In genomic region chr7:87507446-87507845, GRCh38 we compare ENCODE assay signal across 17 cellular contexts. TPM values are rescaled to one million over a fixed set of nuclear protein-coding genes. Genes with fewer than 3 reads are reported as not detected.
A peak's percentile ranks its signal among the peaks of the same experiment; 100 is the strongest.
DNase-seq lines count a peak whose midpoint lies in the region; ATAC-seq and TF ChIP-seq lines count a peak whose summit lies in the region.
"Had no signal": no experiment of that assay in that cellular context is flagged by ENCODE, and none has a peak within 500 bp of the region (broad histone marks: within the 10 kb centered on the region; RNA-seq: fewer than 3 reads in every experiment).

No MANE protein-coding gene starts in this region.

- H3K4me1 ChIP-seq in IMR-90 (ENCODE audit: control insufficient read depth, insufficient read depth, low read length) = peaks cover 3% of the 10 kb centered on the region; the same call in 1 of the 2 replicates

- H2AK9ac ChIP-seq in IMR-90 (replicated peaks; ENCODE audit: low read depth, low read length, poor library complexity) = no peak overlapping the region

- H3K14ac ChIP-seq in IMR-90 (replicated peaks; ENCODE audit: low read depth, low read length) = no peak overlapping the region

- no peak overlapping the region for H4K91ac ChIP-seq in IMR-90 (ENCODE audit: insufficient read depth, low read depth, low read length)

- peaks cover 12% of the 10 kb centered on the region for H3K4me1 Mint-ChIP-seq in memory B cell

- H3K4me2 ChIP-seq in IMR-90 (ENCODE audit: low read depth, low read length) = no peak overlapping the region

- no peak overlapping the region for H3K9ac ChIP-seq in IMR-90 (ENCODE audit: low read depth, low read length)

- no peaks in the 10 kb centered on the region for H3K79me1 ChIP-seq in IMR-90 (ENCODE audit: low read depth in 1 of 2, low read length in 2 of 2)

- no peaks in the 10 kb centered on the region for H3K27me3 Mint-ChIP-seq in memory B cell
- H3K27me3 Mint-ChIP-seq: stimulated activated naive CD8-positive, alpha-beta T cell treated with anti-CD3 and anti-CD28 coated beads, Interleukin-15, Interleukin-2, amounts not matched to agents 100 ng/mL and 50 ng/mL, for 24 hours had no signal

- H3K18ac ChIP-seq in IMR-90 (ENCODE audit: low read depth, low read length) = no peak overlapping the region

- no peaks in the 10 kb centered on the region for H3K9me3 ChIP-seq in IMR-90 (ENCODE audit: control insufficient read depth, insufficient read depth, low read length)
- H3K9me3 ChIP-seq: neutrophil had no signal

- H3K23ac ChIP-seq in IMR-90 (ENCODE audit: low read depth, low read length) = no peak overlapping the region

- H3K27ac Mint-ChIP-seq in memory B cell = peak overlapping the region; percentile 58
- H3K27ac Mint-ChIP-seq: stimulated activated naive CD8-positive, alpha-beta T cell treated with anti-CD3 and anti-CD28 coated beads, Interleukin-15, Interleukin-2, amounts not matched to agents 100 ng/mL and 50 ng/mL, for 24 hours had no signal

- H3K4ac ChIP-seq in IMR-90 (ENCODE audit: low read depth, low read length) = no peak overlapping the region

- no peak for ATAC-seq in IMR-90 (ENCODE audit: low read depth)
- no peak for ATAC-seq in memory B cell (ENCODE audit: low read depth)
- ATAC-seq in GM21360 (IDR thresholded peaks at IDR 0.05; ENCODE audit: unreplicated experiment) = no peak

- no peak overlapping the region for H2AFZ ChIP-seq in IMR-90 (replicated peaks; ENCODE audit: low read length, poor library complexity)

- H2BK15ac ChIP-seq in IMR-90 (ENCODE audit: low read depth, low read length) = no peak overlapping the region

- H2BK120ac ChIP-seq in IMR-90 (ENCODE audit: low read depth, low read length) = no peak overlapping the region

- H4K8ac ChIP-seq in IMR-90 (ENCODE audit: low read depth in 2 of 2, low read length in 2 of 2) = no peak overlapping the region

- no peak for TF ChIP-seq RAD21 in IMR-90 (IDR thresholded peaks at IDR 0.05; ENCODE audit: low read length)

- H4K5ac ChIP-seq in IMR-90 (ENCODE audit: low read depth, low read length) = no peak overlapping the region

- no peaks in the 10 kb centered on the region for H3K9me3 Mint-ChIP-seq in memory B cell
- H3K9me3 Mint-ChIP-seq: stimulated activated naive CD8-positive, alpha-beta T cell treated with anti-CD3 and anti-CD28 coated beads, Interleukin-15, Interleukin-2, amounts not matched to agents 100 ng/mL and 50 ng/mL, for 24 hours had no signal

- H2BK20ac ChIP-seq in IMR-90 (ENCODE audit: low read depth, low read length) = no peak overlapping the region

- H3K36me3 Mint-ChIP-seq in memory B cell = no peaks in the 10 kb centered on the region

- H3K27ac ChIP-seq in IMR-90 (ENCODE audit: insufficient read depth, low read length) (no peak overlapping the region), caudate nucleus (ENCODE audit: low read depth, low read length) (no peak overlapping the region)
- H3K27ac ChIP-seq: neutrophil had no signal

- peaks cover 2% of the 10 kb centered on the region; the same call in 1 of the 2 replicates for H3K27me3 ChIP-seq in IMR-90 (ENCODE audit: control insufficient read depth, insufficient read depth, low read length)
- H3K27me3 ChIP-seq: neutrophil had no signal

- WGBS in IMR-90 (ENCODE audit: extremely low coverage in 2 of 2, insufficient read length in 1 of 2), 2 experiments = no CpG with 5 or more reads among the region's 3 CpGs

- intact Hi-C loops in IMR-90 (cut with micrococcal nuclease) = loop anchor here (2.0 to 5.0 kb wide), 3 partner anchors 115 to 661 kb away; no protein-coding TSS in a partner anchor

- TF ChIP-seq CTCF in IMR-90 (conservative IDR thresholded peaks at IDR 0.05; ENCODE audit: low read depth, low read length) (0 out of 2 replicates have a peak, but pooled peaks have one; percentile 8), astrocyte of the cerebellum (IDR thresholded peaks at IDR 0.05; ENCODE audit: low read depth, low read length, missing control alignments) (peak; percentile 15)

- H3K9me1 ChIP-seq in IMR-90 (ENCODE audit: insufficient read depth, low read length) = no peaks in the 10 kb centered on the region

- dilution Hi-C loops in IMR-90 (cut with HindIII; ENCODE audit: low sequenced_read_pairs, unreplicated experiment) = no loop called here

- no peak overlapping the region for H2AK5ac ChIP-seq in IMR-90 (ENCODE audit: low read depth, low read length)

- CTCF ChIA-PET in IMR-90 (lab: Yijun Ruan, JAX) = interaction anchor here (0.6 kb wide), 1 partner anchor 50 kb away, joined by 3 read pairs; no protein-coding TSS in a partner anchor

- H2BK5ac ChIP-seq in IMR-90 (ENCODE audit: low read depth, low read length, poor library complexity, severe bottlenecking) = no peak overlapping the region

- in situ Hi-C loops in IMR-90 (cut with MboI; ENCODE audit: low sequenced_read_pairs) = loop anchor here (10.0 kb wide), 2 partner anchors 377 to 607 kb away; no protein-coding TSS in a partner anchor
- in situ Hi-C loops in astrocyte of the cerebellum (cut with HindIII; ENCODE audit: low sequenced_read_pairs) = no loop called here

- BruUV-seq in IMR-90 (replicated peaks; lab: Mats Ljungman, UMichigan) = no TSS peak

- TF ChIP-seq POLR2A in IMR-90 (IDR thresholded peaks at IDR 0.05; ENCODE audit: low read depth, low read length) = no peak

- POLR2A ChIA-PET in IMR-90 (lab: Charles Lee; ENCODE audit: unreplicated experiment) = no interaction called here

- no peak overlapping the region for H3K56ac ChIP-seq in IMR-90 (ENCODE audit: extremely low read depth, insufficient read depth, low read length)

- H3K36me3 ChIP-seq in IMR-90 (ENCODE audit: control insufficient read depth, insufficient read depth, low read length) = no peaks in the 10 kb centered on the region
- H3K36me3 ChIP-seq: neutrophil had no signal

- H3K4me3 Mint-ChIP-seq in memory B cell = no peak overlapping the region
- H3K4me3 Mint-ChIP-seq: stimulated activated naive CD8-positive, alpha-beta T cell treated with anti-CD3 and anti-CD28 coated beads, Interleukin-15, Interleukin-2, amounts not matched to agents 100 ng/mL and 50 ng/mL, for 24 hours had no signal

- no peak overlapping the region for H3K4me3 ChIP-seq in IMR-90 (ENCODE audit: insufficient read depth, low read depth, low read length)
- H3K4me3 ChIP-seq in astrocyte of the cerebellum (ENCODE audit: low read depth, low read length) = no peak overlapping the region

- no peaks in the 10 kb centered on the region for H4K20me1 ChIP-seq in IMR-90 (ENCODE audit: insufficient read depth, low read length)

- DNase-seq in NCI-H146 (lab: John Stamatoyannopoulos, UW) (peak; percentile 26), NCI-H146 treated with DMSO at 0.1 percent for 48 hours (lab: John Stamatoyannopoulos, UW; ENCODE audit: unreplicated experiment) (no peak), IMR-90 (no peak), astrocyte of the cerebellum (ENCODE audit: low read depth) (no peak), memory B cell (ENCODE audit: low spot score in 2 of 2) (no peak), caudate nucleus (lab: John Stamatoyannopoulos, UW) (no peak)
- DNase-seq in stimulated activated naive CD4-positive, alpha-beta T cell treated with Interleukin-2 at 50 U/mL for 16 hours (lab: John Stamatoyannopoulos, UW) = no peak
- DNase-seq: activated CD4-positive, alpha-beta T cell treated with anti-CD3 and anti-CD28 coated beads for 48 hours; hypothalamus; MV-4-11; NCI-H2171 treated with DMSO at 0.1 percent for 48 hours had no signal

TF ChIP-seq in IMR-90, 13 proteins besides CTCF, POLR2A, EP300 and RAD21:
- no peak for TF ChIP-seq ELK1 (IDR thresholded peaks at IDR 0.05; ENCODE audit: borderline replicate concordance, low read depth, low read length)
- no peak for TF ChIP-seq MXI1 (IDR thresholded peaks at IDR 0.05; ENCODE audit: borderline replicate concordance, low read depth, low read length)
- TF ChIP-seq USF2 (IDR thresholded peaks at IDR 0.05; ENCODE audit: low read depth, low read length) = no peak
- 0 out of 2 replicates have a peak, but pooled peaks have one; percentile 9 for TF ChIP-seq SMC3 (IDR thresholded peaks at IDR 0.05; ENCODE audit: low read depth, low read length)
- no peak for TF ChIP-seq RFX5 (IDR thresholded peaks at IDR 0.05; ENCODE audit: low read depth, low read length)
- no peak for TF ChIP-seq MAFK (IDR thresholded peaks at IDR 0.05; ENCODE audit: low read depth, low read length)

RNA-seq across cellular contexts. Expression of gene ABCB4, which starts 32.0 kb away (rescaled TPM):
- not detected in 2 replicates for total RNA-seq in IMR-90 (2012; rRNA removed)
- not detected in 2 replicates for polyA plus RNA-seq in IMR-90 (2012; rRNA removed)
- polyA plus RNA-seq in IMR-90 (2012; cell fraction: cytosol; rRNA removed) = 0.05 TPM in 1 of 2 replicates, not detected in the other
- polyA plus RNA-seq in IMR-90 (2012; cell fraction: nucleus; rRNA removed; ENCODE audit: low replicate concordance) = 0.03 TPM in 1 of 2 replicates, not detected in the other
- total RNA-seq: A172; lung microvascular endothelial cell; T-helper 1 cell treated with Interleukin-12 subunit alpha and Interleukin-12 subunit beta and Interleukin-4 antibody, amounts not matched to agents 30 ng/mL and 1 ng/mL, for 36 hours had no signal
